1 cellular context compared by ENCODE assay signal in genomic region chr6:40804905-40805304, GRCh38.
TF ChIP-seq lines count a peak whose summit lies in the region.

No MANE protein-coding gene starts in this region.

TF ChIP-seq in K562, 482 proteins besides CTCF, POLR2A, EP300 and RAD21 (continued from another document):
- TF ChIP-seq RBM25 (IDR thresholded peaks at IDR 0.05; ENCODE audit: low read depth, low read length, severe bottlenecking) (peak; percentile 94), DPF2 (IDR thresholded peaks at IDR 0.05) (no peak), SFPQ (IDR thresholded peaks at IDR 0.05; ENCODE audit: low read depth, low read length) (no peak), ZC3H8 (IDR thresholded peaks at IDR 0.05) (no peak), ZFP36 (IDR thresholded peaks at IDR 0.05; ENCODE audit: low read depth, low read length, partially characterized antibody) (peak; percentile 88), KLF16 (IDR thresholded peaks at IDR 0.05) (no peak), GTF2A2 (tag; IDR thresholded peaks at IDR 0.05) (no peak), NFE2L1 (tag; IDR thresholded peaks at IDR 0.05; ENCODE audit: borderline replicate concordance, low read depth) (no peak), RBM22 (IDR thresholded peaks at IDR 0.05; ENCODE audit: low read depth, low read length, poor library complexity, severe bottlenecking) (no peak), BCOR (IDR thresholded peaks at IDR 0.05) (peak; percentile 63; the same call in 1 of the 2 replicates)
